Comparison of ENCODE assay signal across 26 cellular contexts in the genomic region with DNA sequence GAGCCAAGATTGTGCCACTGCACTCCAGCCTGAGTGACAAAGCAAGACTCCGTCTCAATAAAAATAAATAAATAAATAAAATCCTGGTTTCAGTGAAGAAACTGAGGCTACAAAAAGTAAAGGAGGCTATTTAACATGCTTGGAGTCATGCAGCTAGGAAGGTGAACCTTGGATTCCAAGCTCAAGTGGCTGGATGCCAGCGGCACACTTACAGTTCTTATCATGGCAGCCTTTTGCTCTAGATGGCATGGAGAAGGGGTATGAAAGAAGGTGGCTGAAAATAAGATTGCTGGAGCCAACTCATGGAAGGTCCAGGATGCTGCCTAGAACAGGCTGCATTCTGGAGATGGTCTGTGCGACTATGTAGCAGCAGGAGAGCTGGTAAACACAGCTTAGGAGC.
"Had no signal": no experiment of that assay in that cellular context is flagged by ENCODE, and none has a peak within 500 bp of the region (broad histone marks: within the 10 kb centered on the region; RNA-seq: fewer than 3 reads in every experiment).

No MANE protein-coding gene starts in this region.

- H3K36me3 ChIP-seq: colonic mucosa had no signal

- H3K4me3 ChIP-seq: colonic mucosa, esophagus squamous epithelium, gastrocnemius medialis, heart right ventricle, left ventricle myocardium inferior, lower lobe of right lung, mucosa of descending colon had no signal

- H3K27ac Mint-ChIP-seq: dendritic cell treated with granulocyte-macrophage colony-stimulating factor and Interleukin-4, amounts not matched to agents 40 ng/mL and 50 ng/mL, for 4 days; effector memory CD8-positive, alpha-beta T cell; endodermal cell; mesothelial cell of epicardium had no signal

- H3K4me3 Mint-ChIP-seq: dendritic cell treated with granulocyte-macrophage colony-stimulating factor and Interleukin-4, amounts not matched to agents 40 ng/mL and 50 ng/mL, for 4 days; effector memory CD8-positive, alpha-beta T cell; endodermal cell; mesothelial cell of epicardium had no signal

- H3K9me3 ChIP-seq: colonic mucosa, esophagus squamous epithelium, gastrocnemius medialis, heart right ventricle, left ventricle myocardium inferior, lower lobe of right lung, mucosa of descending colon had no signal

- H3K27ac ChIP-seq: colonic mucosa, epithelial cell of prostate, esophagus squamous epithelium, gastrocnemius medialis, heart right ventricle, left ventricle myocardium inferior, lower lobe of right lung had no signal

- H3K27me3 Mint-ChIP-seq: dendritic cell treated with granulocyte-macrophage colony-stimulating factor and Interleukin-4, amounts not matched to agents 40 ng/mL and 50 ng/mL, for 4 days; effector memory CD8-positive, alpha-beta T cell had no signal

- FAIRE-seq: endometrium, islet of Langerhans, keratinocyte had no signal

- H3K27me3 ChIP-seq: colonic mucosa, esophagus squamous epithelium, gastrocnemius medialis, heart right ventricle had no signal

- DNase-seq: colonic mucosa; cortex of kidney; effector CD8-positive, alpha-beta T cell; effector memory CD8-positive, alpha-beta T cell; endodermal cell; erythroblast; esophagus squamous epithelium; foreskin fibroblast; foreskin melanocyte; gastrocnemius medialis; glutamatergic neuron; head of caudate nucleus; hippocampal formation; left cardiac atrium; left ventricle myocardium inferior; lower lobe of right lung; mesenchymal stem cell; mucosa of descending colon had no signal

- H3K9me3 Mint-ChIP-seq: dendritic cell treated with granulocyte-macrophage colony-stimulating factor and Interleukin-4, amounts not matched to agents 40 ng/mL and 50 ng/mL, for 4 days; effector memory CD8-positive, alpha-beta T cell; endodermal cell; mesothelial cell of epicardium had no signal

- H3K4me1 ChIP-seq: colonic mucosa, esophagus squamous epithelium, gastrocnemius medialis, heart right ventricle, left ventricle myocardium inferior, lower lobe of right lung had no signal

- ATAC-seq: effector memory CD8-positive, alpha-beta T cell; esophagus mucosa; gastrocnemius medialis; heart right ventricle; left cardiac atrium; lower lobe of right lung; mucosa of descending colon had no signal
